Comparison of ENCODE assay signal across 37 cellular contexts in the genomic region with DNA sequence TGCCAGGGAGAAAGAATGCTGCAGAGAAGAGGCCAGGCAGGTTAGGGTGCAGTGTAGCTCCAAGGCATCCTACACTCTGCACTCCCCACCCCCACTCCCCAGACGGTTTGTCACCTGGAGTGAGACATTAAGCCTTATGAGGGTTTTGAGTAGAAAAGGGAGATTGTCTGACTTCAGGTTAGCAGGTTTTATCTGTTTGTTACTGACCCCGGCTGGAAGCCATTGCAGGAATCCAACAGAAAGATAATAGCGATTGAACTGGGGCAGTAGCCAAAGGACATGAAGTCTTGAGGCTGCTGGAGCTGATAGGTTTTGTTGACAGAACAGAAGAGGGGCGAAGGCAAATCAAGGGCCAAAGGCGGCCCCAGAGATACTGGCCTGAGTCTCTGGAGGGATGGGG. TPM values are rescaled to one million over a fixed set of nuclear protein-coding genes. Genes with fewer than 3 reads are reported as not detected.
"Had no signal": no experiment of that assay in that cellular context is flagged by ENCODE, and none has a peak within 500 bp of the region (broad histone marks: within the 10 kb centered on the region; RNA-seq: fewer than 3 reads in every experiment).

No MANE protein-coding gene starts in this region.

- H3K27ac Mint-ChIP-seq: immature natural killer cell; naive thymus-derived CD4-positive, alpha-beta T cell; natural killer cell treated with Interleukin-12 subunit alpha and Interleukin-12 subunit beta and Interleukin-15 and Interleukin-18, amount 100 ng/mL, for 72 hours; progenitor cell of endocrine pancreas; stimulated activated memory B cell treated with anti-CD40 and anti-IgM and Interleukin-4, amounts not matched to agents 10 μg/mL and 1 μg/mL and 100 μg/mL, for 72 hours; stimulated activated naive CD8-positive, alpha-beta T cell treated with anti-CD3 and anti-CD28 coated beads, Interleukin-15, amount 100 ng/mL, for 72 hours had no signal

- ATAC-seq: left colon; left lung; lower lobe of right lung; mucosa of descending colon; naive thymus-derived CD4-positive, alpha-beta T cell; natural killer cell treated with Interleukin-12 subunit alpha and Interleukin-12 subunit beta and Interleukin-15 and Interleukin-18, amount 100 ng/mL, for 72 hours; right lobe of liver; stimulated activated memory B cell treated with anti-CD40 and anti-IgM and Interleukin-4, amounts not matched to agents 10 μg/mL and 1 μg/mL and 100 μg/mL, for 72 hours; stimulated activated naive CD8-positive, alpha-beta T cell treated with anti-CD3 and anti-CD28 coated beads, Interleukin-15, amount 100 ng/mL, for 72 hours; upper lobe of right lung had no signal

- H3K9me3 ChIP-seq: lower lobe of right lung, ovary, testis, thyroid gland had no signal

- FAIRE-seq: islet of Langerhans, kidney, urothelium cell line had no signal

- H3K36me3 ChIP-seq: left lung, lower lobe of right lung, ovary, right atrium auricular region, right lobe of liver, thyroid gland, transverse colon, upper lobe of right lung had no signal

- H3K27me3 ChIP-seq: ovary, right lobe of liver, testis, thyroid gland had no signal

- H3K4me2 ChIP-seq: smooth muscle cell had no signal

- H3K4me3 ChIP-seq: left lung, lower lobe of right lung, mucosa of descending colon, ovary, right atrium auricular region, right lobe of liver, smooth muscle cell, testis, thyroid gland, transverse colon, upper lobe of right lung had no signal

- DNase-seq: hypothalamus; immature natural killer cell; kidney; left colon; left lung; lower lobe of right lung; mammary epithelial cell; midbrain; mucosa of descending colon; naive thymus-derived CD4-positive, alpha-beta T cell; ovary; right lobe of liver; stimulated activated CD4-positive, alpha-beta T cell treated with anti-CD3 and anti-CD28 coated beads, Interleukin-1b, Interleukin-23, amount 100 ng/mL, for 48 hours; stimulated activated CD4-positive, alpha-beta T cell treated with anti-CD3 and anti-CD28 coated beads, Interleukin-2, amount 100 ng/mL, for 48 hours; stimulated activated CD4-positive, alpha-beta T cell treated with anti-CD3 and anti-CD28 coated beads, Interleukin-4, amount 100 ng/mL, for 4 hours; stimulated activated CD8-positive, alpha-beta memory T cell treated with anti-CD3 and anti-CD28 coated beads, Interleukin-4, amount 100 ng/mL, for 48 hours; stimulated activated naive CD4-positive, alpha-beta T cell treated with Interleukin-2 at 50 U/mL for 16 hours; stimulated activated naive CD8-positive, alpha-beta T cell treated with anti-CD3 and anti-CD28 coated beads, Interleukin-15, amount 100 ng/mL, for 72 hours; testis; thyroid gland; transverse colon; upper lobe of right lung had no signal

- H3K4me3 Mint-ChIP-seq: immature natural killer cell; naive thymus-derived CD4-positive, alpha-beta T cell; natural killer cell treated with Interleukin-12 subunit alpha and Interleukin-12 subunit beta and Interleukin-15 and Interleukin-18, amount 100 ng/mL, for 72 hours; stimulated activated memory B cell treated with anti-CD40 and anti-IgM and Interleukin-4, amounts not matched to agents 10 μg/mL and 1 μg/mL and 100 μg/mL, for 72 hours; stimulated activated naive CD8-positive, alpha-beta T cell treated with anti-CD3 and anti-CD28 coated beads, Interleukin-15, amount 100 ng/mL, for 72 hours had no signal

- H3K4me1 Mint-ChIP-seq: immature natural killer cell; naive thymus-derived CD4-positive, alpha-beta T cell; stimulated activated memory B cell treated with anti-CD40 and anti-IgM and Interleukin-4, amounts not matched to agents 10 μg/mL and 1 μg/mL and 100 μg/mL, for 72 hours; stimulated activated naive CD8-positive, alpha-beta T cell treated with anti-CD3 and anti-CD28 coated beads, Interleukin-15, amount 100 ng/mL, for 72 hours had no signal

- H3K27ac ChIP-seq: left lung, lower lobe of right lung, ovary, right atrium auricular region, right lobe of liver, thyroid gland, transverse colon, upper lobe of right lung had no signal

- H3K4me1 ChIP-seq: left lung, lower lobe of right lung, right atrium auricular region, right lobe of liver, testis, thyroid gland, transverse colon, upper lobe of right lung had no signal

RNA-seq across cellular contexts. Expression of a gene that starts 36.0 kb away (rescaled TPM):
- total RNA-seq: kidney; left colon; left lung; liver; lower lobe of right lung; mammary epithelial cell; mesenteric fat pad; mucosa of descending colon; myocyte; naive thymus-derived CD4-positive, alpha-beta T cell; natural killer cell treated with Interleukin-12 subunit alpha and Interleukin-12 subunit beta and Interleukin-15 and Interleukin-18, amount 100 ng/mL, for 72 hours; omental fat pad; ovary; progenitor cell of endocrine pancreas; pulmonary artery endothelial cell; renal cortical epithelial cell; right atrium auricular region; right lobe of liver; skeletal muscle tissue; smooth muscle cell; thyroid gland; transverse colon; upper lobe of right lung had no signal
- polyA plus RNA-seq: immature natural killer cell; liver; mammary epithelial cell; naive thymus-derived CD4-positive, alpha-beta T cell; neural cell; ovary; smooth muscle cell had no signal

RNA-seq across cellular contexts. Expression of a gene that starts 51.2 kb away (rescaled TPM):
- total RNA-seq: left colon; left lung; liver; lower lobe of right lung; mammary epithelial cell; mesenteric fat pad; mucosa of descending colon; myocyte; naive thymus-derived CD4-positive, alpha-beta T cell; natural killer cell treated with Interleukin-12 subunit alpha and Interleukin-12 subunit beta and Interleukin-15 and Interleukin-18, amount 100 ng/mL, for 72 hours; omental fat pad; ovary; progenitor cell of endocrine pancreas; pulmonary artery endothelial cell; renal cortical epithelial cell; right atrium auricular region; right lobe of liver; skeletal muscle tissue; smooth muscle cell; transverse colon; upper lobe of right lung had no signal
- polyA plus RNA-seq: immature natural killer cell; liver; mammary epithelial cell; naive thymus-derived CD4-positive, alpha-beta T cell; neural cell; ovary; smooth muscle cell had no signal

RNA-seq across cellular contexts. Expression of a gene that starts 59.1 kb away (rescaled TPM):
- total RNA-seq: kidney; left colon; left lung; liver; lower lobe of right lung; mammary epithelial cell; mesenteric fat pad; mucosa of descending colon; myocyte; naive thymus-derived CD4-positive, alpha-beta T cell; natural killer cell treated with Interleukin-12 subunit alpha and Interleukin-12 subunit beta and Interleukin-15 and Interleukin-18, amount 100 ng/mL, for 72 hours; omental fat pad; ovary; progenitor cell of endocrine pancreas; pulmonary artery endothelial cell; renal cortical epithelial cell; right atrium auricular region; right lobe of liver; skeletal muscle tissue; smooth muscle cell; testis; thyroid gland; transverse colon; upper lobe of right lung had no signal
- polyA plus RNA-seq: immature natural killer cell; liver; mammary epithelial cell; naive thymus-derived CD4-positive, alpha-beta T cell; neural cell; ovary; smooth muscle cell had no signal
